In genomic region chr4:86026720-86027119, GRCh38 we compare ENCODE assay signal across 28 cellular contexts.
"Had no signal": no experiment of that assay in that cellular context is flagged by ENCODE, and none has a peak within 500 bp of the region (broad histone marks: within the 10 kb centered on the region; RNA-seq: fewer than 3 reads in every experiment).

No MANE protein-coding gene starts in this region.

- H2AFZ ChIP-seq: neural progenitor cell had no signal

- DNase-seq: hypothalamus; immature natural killer cell; kidney; left colon; left lung; lower lobe of right lung; mammary epithelial cell; mesenchymal stem cell; naive thymus-derived CD8-positive, alpha-beta T cell; nephron progenitor cell; ovary; stimulated activated CD4-positive, alpha-beta T cell treated with anti-CD3 and anti-CD28 coated beads, Interleukin-12 subunit alpha, Interleukin-12 subunit beta, amount 100 ng/mL, for 4 hours; stimulated activated CD4-positive, alpha-beta T cell treated with anti-CD3 and anti-CD28 coated beads, Interleukin-15, amount 100 ng/mL, for 24 hours; stimulated activated CD4-positive, alpha-beta T cell treated with anti-CD3 and anti-CD28 coated beads, Interleukin-2, amount 100 ng/mL, for 24 hours; stimulated activated CD4-positive, alpha-beta T cell treated with anti-CD3 and anti-CD28 coated beads, Interleukin-4, amount 100 ng/mL, for 1 hour; stimulated activated naive B cell treated with anti-CD40 and anti-IgM and Interleukin-4, amounts not matched to agents 10 μg/mL and 1 μg/mL and 100 μg/mL, for 72 hours; stimulated activated naive CD8-positive, alpha-beta T cell treated with anti-CD3 and anti-CD28 coated beads, Interleukin-15, Interleukin-2, amounts not matched to agents 100 U/mL and 50 U/mL, for 24 hours; stomach; testis; thyroid gland had no signal

- H3K9me3 ChIP-seq: left lung, lower lobe of right lung, neutrophil, ovary, right atrium auricular region, testis, thyroid gland, vagina had no signal

- H3K36me3 Mint-ChIP-seq: naive thymus-derived CD8-positive, alpha-beta T cell; stimulated activated naive B cell treated with anti-CD40 and anti-IgM and Interleukin-4, amounts not matched to agents 10 μg/mL and 1 μg/mL and 100 μg/mL, for 72 hours; type B pancreatic cell had no signal

- H3K36me3 ChIP-seq: left lung, lower lobe of right lung, neutrophil, ovary, right atrium auricular region, stomach, thyroid gland had no signal

- H3K27ac Mint-ChIP-seq: immature natural killer cell; naive thymus-derived CD8-positive, alpha-beta T cell; nephron progenitor cell; neural progenitor cell; progenitor cell of endocrine pancreas; stimulated activated naive B cell treated with anti-CD40 and anti-IgM and Interleukin-4, amounts not matched to agents 10 μg/mL and 1 μg/mL and 100 μg/mL, for 72 hours; type B pancreatic cell had no signal

- H3K4me3 Mint-ChIP-seq: immature natural killer cell; naive thymus-derived CD8-positive, alpha-beta T cell; nephron progenitor cell; neural progenitor cell; stimulated activated naive B cell treated with anti-CD40 and anti-IgM and Interleukin-4, amounts not matched to agents 10 μg/mL and 1 μg/mL and 100 μg/mL, for 72 hours; type B pancreatic cell had no signal

- ATAC-seq: left colon; left lung; lower lobe of right lung; naive thymus-derived CD8-positive, alpha-beta T cell; sciatic nerve; stimulated activated naive B cell treated with anti-CD40 and anti-IgM and Interleukin-4, amounts not matched to agents 10 μg/mL and 1 μg/mL and 100 μg/mL, for 72 hours; stimulated activated naive CD8-positive, alpha-beta T cell treated with anti-CD3 and anti-CD28 coated beads, Interleukin-15, Interleukin-2, amounts not matched to agents 100 U/mL and 50 U/mL, for 24 hours had no signal

- H3K4me1 ChIP-seq: lower lobe of right lung, neural progenitor cell, right atrium auricular region, stomach, testis, vagina had no signal

- H3K4me1 Mint-ChIP-seq: immature natural killer cell; naive thymus-derived CD8-positive, alpha-beta T cell had no signal

- H3K27me3 Mint-ChIP-seq: progenitor cell of endocrine pancreas; stimulated activated naive B cell treated with anti-CD40 and anti-IgM and Interleukin-4, amounts not matched to agents 10 μg/mL and 1 μg/mL and 100 μg/mL, for 72 hours; type B pancreatic cell had no signal

- H3K27me3 ChIP-seq: left lung, neural progenitor cell, neutrophil, ovary, right atrium auricular region, stomach, testis, thyroid gland, vagina had no signal

- H3K4me3 ChIP-seq: left lung, lower lobe of right lung, neural progenitor cell, ovary, right atrium auricular region, skin epidermis, stomach, testis, thyroid gland, vagina had no signal

- H3K9ac ChIP-seq: neural progenitor cell had no signal

- H3K27ac ChIP-seq: left lung, lower lobe of right lung, neural progenitor cell, neutrophil, ovary, right atrium auricular region, skin epidermis, stomach, testis, thyroid gland, vagina had no signal

- H3K9me3 Mint-ChIP-seq: neural progenitor cell, type B pancreatic cell had no signal

- H3K4me2 ChIP-seq: neural progenitor cell had no signal
